In the genomic region with DNA sequence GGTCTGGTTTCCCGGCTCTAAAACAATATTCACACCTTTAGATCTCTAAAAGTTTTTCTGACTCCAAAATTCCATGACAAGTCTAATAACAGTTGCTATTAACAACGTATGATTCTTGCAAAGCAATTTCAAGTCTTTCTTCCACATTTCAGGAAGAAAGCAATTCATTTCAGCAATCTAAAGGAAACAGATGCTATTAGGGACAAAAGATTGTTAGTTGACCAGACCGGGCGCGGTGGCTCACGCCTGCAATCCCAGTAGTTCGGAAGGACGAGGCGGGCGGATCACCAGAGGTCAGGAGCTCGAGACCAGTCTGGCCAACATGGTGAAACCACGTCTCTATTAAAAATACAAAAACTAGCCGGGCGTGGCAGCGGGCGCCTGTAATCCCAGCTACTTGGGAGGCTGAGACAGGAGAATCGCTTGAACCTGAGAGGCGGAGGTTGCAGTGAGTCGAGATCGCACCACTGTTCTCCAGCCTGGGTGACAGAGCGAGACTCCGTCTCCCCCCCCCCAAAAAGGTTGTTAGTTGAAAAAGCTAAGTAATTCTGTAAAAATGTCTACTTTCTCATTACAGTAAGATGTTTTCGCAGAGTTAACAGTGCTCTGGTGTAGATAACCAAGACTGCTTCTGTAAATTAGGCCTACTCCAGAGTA, we compare ENCODE assay signal across 8 cellular contexts. TPM values are rescaled to one million over a fixed set of nuclear protein-coding genes. Genes with fewer than 3 reads are reported as not detected.
DNase-seq lines count a peak whose midpoint lies in the region; ATAC-seq and TF ChIP-seq lines count a peak whose summit lies in the region.

No MANE protein-coding gene starts in this region.

- H3K36me3 Mint-ChIP-seq in GM23338 (ENCODE audit: low read depth), result peaks cover 12% of the 10 kb centered on the region
- no peaks in the 10 kb centered on the region for H3K36me3 Mint-ChIP-seq in activated CD4-positive, alpha-beta memory T cell treated with anti-CD3 and anti-CD28 coated beads for 36 hours

- peaks cover 40% of the 10 kb centered on the region for H3K4me1 Mint-ChIP-seq in GM23338
- H3K4me1 Mint-ChIP-seq in activated CD4-positive, alpha-beta memory T cell treated with anti-CD3 and anti-CD28 coated beads for 36 hours (ENCODE audit: low read depth), result peaks cover 48% of the 10 kb centered on the region

- 14 to 42% methylated on average over 23 of the region's 23 CpGs for WGBS in sigmoid colon, 2 donors

- TF ChIP-seq CTCF in GM23338 (conservative IDR thresholded peaks at IDR 0.05; ENCODE audit: low read depth in 2 of 2) (no peak), sigmoid colon (IDR thresholded peaks at IDR 0.05) (no peak)

- H4K20me1 ChIP-seq in GM23338 (replicated peaks; ENCODE audit: insufficient read depth), result peaks cover 40% of the 10 kb centered on the region

- H3K36me3 ChIP-seq in GM23338 (ENCODE audit: insufficient read depth) (peaks cover 6% of the 10 kb centered on the region), sigmoid colon (no peaks in the 10 kb centered on the region)

- H3F3A ChIP-seq in GM23338 (replicated peaks; ENCODE audit: low read depth), result 0 out of 2 replicates have a peak, but pooled peaks cover 4% of the 10 kb centered on the region

- H3K9me2 ChIP-seq in GM23338 (ENCODE audit: insufficient read depth), result no peaks in the 10 kb centered on the region

- ATAC-seq in GM23338 (no peak), left cardiac atrium (no peak), HG03045 (IDR thresholded peaks at IDR 0.05; ENCODE audit: unreplicated experiment) (no peak)

- peaks cover 9% of the 10 kb centered on the region for H3K9me3 Mint-ChIP-seq in GM23338
- H3K9me3 Mint-ChIP-seq in activated CD4-positive, alpha-beta memory T cell treated with anti-CD3 and anti-CD28 coated beads for 36 hours, result no peaks in the 10 kb centered on the region

- CTCF ChIA-PET in activated CD4-positive, alpha-beta memory T cell treated with anti-CD3 and anti-CD28 coated beads for 36 hours (lab: Charles Lee), result interaction anchor here (2.0 kb wide), 1 partner anchor 124 kb away, joined by 6 read pairs; the partner anchor contains the start of genes GON7 and UBR7

- DNase-seq in GM23338 (ENCODE audit: low spot score) (no peak), left cardiac atrium (peak; percentile 66), sigmoid colon (no peak), NCI-H146 treated with DMSO at 0.1 percent for 48 hours (lab: John Stamatoyannopoulos, UW; ENCODE audit: unreplicated experiment) (no peak), SW 1271 (lab: John Stamatoyannopoulos, UW) (no peak)
- no peak for DNase-seq in activated CD4-positive, alpha-beta memory T cell treated with anti-CD3 and anti-CD28 coated beads for 36 hours
- DNase-seq in activated CD8-positive, alpha-beta memory T cell treated with anti-CD3 and anti-CD28 coated beads, Interleukin-2, amount 50 U/mL, for 4 hours, result no peak

- TF ChIP-seq POLR2A in sigmoid colon (IDR thresholded peaks at IDR 0.05), result no peak

- H3K4me2 ChIP-seq in GM23338, result peak overlapping the region; percentile 92

- POLR2A ChIA-PET in activated CD4-positive, alpha-beta memory T cell treated with anti-CD3 and anti-CD28 coated beads for 36 hours (lab: Charles Lee), result interaction anchor here (0.7 kb wide), 1 partner anchor 117 kb away, joined by 4 read pairs; no protein-coding TSS in a partner anchor

- TF ChIP-seq EP300 in sigmoid colon (IDR thresholded peaks at IDR 0.05), result no peak

- H3K27me3 Mint-ChIP-seq in GM23338 (ENCODE audit: insufficient read depth, low read depth, poor library complexity), result peaks cover 11% of the 10 kb centered on the region
- no peaks in the 10 kb centered on the region for H3K27me3 Mint-ChIP-seq in activated CD4-positive, alpha-beta memory T cell treated with anti-CD3 and anti-CD28 coated beads for 36 hours

- no peaks in the 10 kb centered on the region for H3K9me3 ChIP-seq in sigmoid colon

- peaks cover 58% of the 10 kb centered on the region for H3K79me2 ChIP-seq in GM23338 (replicated peaks; ENCODE audit: insufficient read depth)

- H3K4me3 ChIP-seq in GM23338, result peak overlapping the region; percentile 87
- H3K4me3 ChIP-seq in sigmoid colon, result peak overlapping the region; percentile 60 to 97 (median 90)

- H3K27ac ChIP-seq in GM23338 (ENCODE audit: low read depth), result peak overlapping the region; percentile 21; the same call in 1 of the 2 replicates
- peak overlapping the region; percentile 96 to 99 (median 98) for H3K27ac ChIP-seq in sigmoid colon

- no peak overlapping the region for H3K27ac Mint-ChIP-seq in GM23338
- H3K27ac Mint-ChIP-seq in activated CD4-positive, alpha-beta memory T cell treated with anti-CD3 and anti-CD28 coated beads for 36 hours, result peak overlapping the region; percentile 66

- H3K4me1 ChIP-seq in GM23338 (ENCODE audit: insufficient read depth) (peaks cover 28% of the 10 kb centered on the region; the same call in 1 of the 2 replicates), sigmoid colon (peaks cover 0 to 39% (median 24%) of the 10 kb centered on the region in 4 donors)

- H2AFZ ChIP-seq in GM23338, result no peak overlapping the region

- H3K27me3 ChIP-seq in GM23338 (ENCODE audit: insufficient read depth) (no peaks in the 10 kb centered on the region), sigmoid colon (no peaks in the 10 kb centered on the region)

- intact Hi-C loops in activated CD4-positive, alpha-beta memory T cell treated with anti-CD3 and anti-CD28 coated beads for 36 hours (cut with micrococcal nuclease), result loop anchor here (2.0 to 10.0 kb wide), 3 partner anchors 125 to 843 kb away; partner anchors contain the start of genes GON7, ITPK1, PPP4R4 and UBR7
- intact Hi-C loops in left cardiac atrium (cut with DNase I) (no loop called here), sigmoid colon (cut with DNase I) (no loop called here)

- H3K4me3 Mint-ChIP-seq in GM23338, result peak overlapping the region; percentile 93
- peak overlapping the region; percentile 83 for H3K4me3 Mint-ChIP-seq in activated CD4-positive, alpha-beta memory T cell treated with anti-CD3 and anti-CD28 coated beads for 36 hours

TF ChIP-seq in GM23338, 12 proteins besides CTCF, POLR2A, EP300 and RAD21 (continues in another document):
- TF ChIP-seq CREB1 (CRISPR knock-in tag; IDR thresholded peaks at IDR 0.05; ENCODE audit: low read depth), result no peak
- TF ChIP-seq JUNB (IDR thresholded peaks at IDR 0.05; ENCODE audit: unreplicated experiment), result no peak

RNA-seq across cellular contexts. Expression of gene BTBD7, which starts 1.3 kb away (rescaled TPM):
- 31.3 and 32.8 TPM in 2 replicates for total RNA-seq in GM23338 (2014; rRNA removed; shearing (Covaris generic))
- polyA plus RNA-seq in GM23338 (2016; fragmentation: Nextera tagmentation; extraction: Ambion mirVana) (24.4 and 28.9 TPM in 2 replicates), sigmoid colon (10 to 100 TPM in 2 of 3 donors, 1 to 10 TPM in 1; 7.8 to 12.0 (median 11.1) TPM)
- total RNA-seq in activated CD4-positive, alpha-beta memory T cell treated with anti-CD3 and anti-CD28 coated beads for 36 hours, result 1 to 10 TPM; 7.7 to 9.9 TPM
- total RNA-seq in left cardiac atrium (10 to 100 TPM; 24.4 to 25.1 TPM), sigmoid colon (10 to 100 TPM; 30.3 to 50.7 (median 43.3) TPM)

RNA-seq across cellular contexts. Expression of gene COX8C, which starts 15.5 kb away (rescaled TPM):
- not detected in 2 replicates for total RNA-seq in GM23338 (2014; rRNA removed; shearing (Covaris generic))
- 0.73 TPM in 1 of 2 replicates, not detected in the other for polyA plus RNA-seq in GM23338 (2016; fragmentation: Nextera tagmentation; extraction: Ambion mirVana)
- not detected for total RNA-seq in activated CD4-positive, alpha-beta memory T cell treated with anti-CD3 and anti-CD28 coated beads for 36 hours
- total RNA-seq in left cardiac atrium, result not detected
- total RNA-seq in sigmoid colon, result not detected
- polyA plus RNA-seq in sigmoid colon, result not detected
